8 cellular contexts compared by ENCODE assay signal in the genomic region with DNA sequence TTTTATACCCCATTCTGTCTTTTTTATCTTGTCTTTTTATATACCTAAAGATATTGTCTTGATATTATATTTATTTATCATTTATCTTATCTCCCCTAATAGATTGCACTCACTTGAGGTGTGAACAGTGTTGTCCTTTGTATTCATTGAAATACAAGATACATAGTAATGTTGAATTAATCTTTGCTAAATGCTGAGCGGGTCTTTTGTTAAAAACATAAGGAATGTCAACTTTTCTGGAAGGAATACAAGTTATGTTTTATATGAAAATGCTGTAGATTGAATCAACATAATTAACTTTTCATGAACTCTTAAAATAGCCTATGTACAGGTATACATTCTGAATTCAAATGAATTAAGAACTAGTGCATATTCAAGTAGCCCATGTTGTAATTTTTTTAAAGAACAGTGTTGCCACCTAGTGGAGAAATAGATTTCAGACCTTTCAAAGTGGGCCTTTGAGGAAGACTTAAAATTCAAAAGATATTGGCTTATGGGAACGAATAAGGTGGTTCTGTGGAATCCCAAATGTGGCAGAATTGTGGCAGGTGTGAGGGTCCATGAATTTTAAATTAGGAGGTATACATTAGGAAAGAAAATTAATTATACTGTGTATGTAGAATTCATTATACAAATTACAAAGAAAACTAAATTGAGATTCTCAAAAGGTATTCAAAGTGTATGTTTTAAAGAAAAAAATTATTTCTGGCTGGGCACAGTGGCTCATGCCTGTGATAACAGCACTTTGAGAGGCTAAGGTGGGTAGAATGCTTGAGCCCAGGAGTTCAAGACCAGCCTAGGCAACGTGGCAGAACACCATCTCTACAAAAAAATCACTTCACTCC. TPM values are rescaled to one million over a fixed set of nuclear protein-coding genes. Genes with fewer than 3 reads are reported as not detected.
A peak's percentile ranks its signal among the peaks of the same experiment; 100 is the strongest.
DNase-seq lines count a peak whose midpoint lies in the region; ATAC-seq, FAIRE-seq and TF ChIP-seq lines count a peak whose summit lies in the region.

No MANE protein-coding gene starts in this region.

- H3K9me1 ChIP-seq in keratinocyte (ENCODE audit: control insufficient read depth, extremely low read depth, insufficient read depth, low read length) = no peaks in the 10 kb centered on the region

- ATAC-seq in upper lobe of left lung (ENCODE audit: low FRiP score in 2 of 2) (peak in 1 of 2 donors; percentile 41), GM18867 (IDR thresholded peaks at IDR 0.05; ENCODE audit: unreplicated experiment) (no peak)

- H3K27ac ChIP-seq in astrocyte (ENCODE audit: low read depth, low read length) (no peak overlapping the region), keratinocyte (ENCODE audit: control insufficient read depth, insufficient read depth, low read length) (no peak overlapping the region), upper lobe of left lung (no peak overlapping the region)

- TF ChIP-seq CTCF in GM20000 (IDR thresholded peaks at IDR 0.05; ENCODE audit: extremely low read depth, missing control alignments) (peak; percentile 32), astrocyte (IDR thresholded peaks at IDR 0.05; ENCODE audit: insufficient read depth, low read depth, low read length) (peak; percentile 77), keratinocyte (optimal IDR thresholded peaks at IDR 0.05 in 1 of 3, IDR thresholded peaks at IDR 0.05 in 1 of 3, conservative IDR thresholded peaks at IDR 0.05 in 1 of 3; ENCODE audit: extremely low read depth in 1 of 3, insufficient read depth in 2 of 3, low read length in 3 of 3) (peak in 2 of 3 experiments; percentile 29 to 51), upper lobe of left lung (IDR thresholded peaks at IDR 0.05) (peak; percentile 39 to 60 (median 56))

- no peaks in the 10 kb centered on the region for H3K36me3 Mint-ChIP-seq in astrocyte (ENCODE audit: low read depth, unreplicated experiment)

- H2AFZ ChIP-seq in astrocyte (ENCODE audit: low read depth, low read length) (no peak overlapping the region), keratinocyte (ENCODE audit: control insufficient read depth, low read length) (no peak overlapping the region)

- no peaks in the 10 kb centered on the region for H3K9me3 ChIP-seq in astrocyte (ENCODE audit: insufficient read depth, low read depth, low read length)
- H3K9me3 ChIP-seq in keratinocyte (ENCODE audit: control insufficient read depth, low read depth, low read length) = no peaks in the 10 kb centered on the region
- no peaks in the 10 kb centered on the region for H3K9me3 ChIP-seq in upper lobe of left lung

- H3K4me3 ChIP-seq in astrocyte (ENCODE audit: insufficient read depth, low read depth, low read length) = no peak overlapping the region
- H3K4me3 ChIP-seq in keratinocyte (ENCODE audit: control insufficient read depth in 2 of 3, extremely low read depth in 1 of 3, insufficient read depth in 2 of 3, low read depth in 1 of 3, low read length in 3 of 3) = no peak overlapping the region
- no peak overlapping the region for H3K4me3 ChIP-seq in upper lobe of left lung

- H3K27me3 Mint-ChIP-seq in astrocyte (ENCODE audit: low read depth, unreplicated experiment) = no peaks in the 10 kb centered on the region

- FAIRE-seq in astrocyte (lab: Jason Lieb, UNC) (no peak), keratinocyte (lab: Jason Lieb, UNC) (no peak)

- H3K79me2 ChIP-seq in astrocyte (ENCODE audit: insufficient read depth, low read length) (no peaks in the 10 kb centered on the region), keratinocyte (ENCODE audit: control insufficient read depth, insufficient read depth, low read length) (no peaks in the 10 kb centered on the region)

- H3K36me3 ChIP-seq in astrocyte (ENCODE audit: insufficient read depth, low read length) (no peaks in the 10 kb centered on the region), keratinocyte (ENCODE audit: control insufficient read depth in 2 of 2, extremely low read depth in 1 of 2, insufficient read depth in 2 of 2, low read length in 2 of 2) (no peaks in the 10 kb centered on the region), upper lobe of left lung (no peaks in the 10 kb centered on the region)

- H3K27me3 ChIP-seq in astrocyte (ENCODE audit: insufficient read depth, low read length) (no peaks in the 10 kb centered on the region), keratinocyte (ENCODE audit: control insufficient read depth, extremely low read depth, insufficient read depth, low read length) (no peaks in the 10 kb centered on the region), upper lobe of left lung (no peaks in the 10 kb centered on the region)

- DNase-seq in CD1c-positive myeloid dendritic cell (ENCODE audit: extremely low spot score) = peak; percentile 73
- DNase-seq in GM20000 (ENCODE audit: low spot score) = peak; percentile 50
- peak; percentile 24 to 66 for DNase-seq in NCI-H446 (lab: John Stamatoyannopoulos, UW)
- peak; percentile 32 for DNase-seq in astrocyte (ENCODE audit: low read depth)
- peak; percentile 33 for DNase-seq in keratinocyte (ENCODE audit: low read depth, low spot score)
- DNase-seq in upper lobe of left lung = no peak
- no peak for DNase-seq in NCI-H2196 (lab: John Stamatoyannopoulos, UW; ENCODE audit: unreplicated experiment)

- 66 to 68% methylated on average over 3 of the region's 3 CpGs for WGBS in upper lobe of left lung, 2 donors

- TF ChIP-seq POLR2A in upper lobe of left lung (IDR thresholded peaks at IDR 0.05) = no peak

- dilution Hi-C loops in keratinocyte (cut with MboI; ENCODE audit: extremely low pct_ligation_motif_present, low sequenced_read_pairs) = no loop called here

- no peak overlapping the region for H3K9ac ChIP-seq in astrocyte (ENCODE audit: low read length)
- no peak overlapping the region for H3K9ac ChIP-seq in keratinocyte (ENCODE audit: control insufficient read depth, extremely low read depth, insufficient read depth, low read length)

- no peak for TF ChIP-seq EP300 in upper lobe of left lung (IDR thresholded peaks at IDR 0.05)

- H3K4me1 Mint-ChIP-seq in astrocyte (ENCODE audit: low read depth, unreplicated experiment) = no peaks in the 10 kb centered on the region

- no peaks in the 10 kb centered on the region for H3K9me3 Mint-ChIP-seq in astrocyte (ENCODE audit: unreplicated experiment)

- H3K4me3 Mint-ChIP-seq in astrocyte (ENCODE audit: unreplicated experiment) = no peak overlapping the region

- H4K20me1 ChIP-seq in astrocyte (ENCODE audit: insufficient read depth, low read length) = no peaks in the 10 kb centered on the region
- H4K20me1 ChIP-seq in keratinocyte (ENCODE audit: control insufficient read depth, extremely low read depth, insufficient read depth, low read length) = no peaks in the 10 kb centered on the region

- no peaks in the 10 kb centered on the region for H3K4me1 ChIP-seq in astrocyte (ENCODE audit: insufficient read depth, low read length)
- no peaks in the 10 kb centered on the region for H3K4me1 ChIP-seq in keratinocyte (ENCODE audit: control insufficient read depth, extremely low read depth, insufficient read depth, low read length)
- H3K4me1 ChIP-seq in upper lobe of left lung = no peaks in the 10 kb centered on the region

- no peak overlapping the region for H3K27ac Mint-ChIP-seq in astrocyte (ENCODE audit: unreplicated experiment)

- H3K4me2 ChIP-seq in astrocyte (ENCODE audit: low read length) (no peak overlapping the region), keratinocyte (ENCODE audit: control insufficient read depth, extremely low read depth, insufficient read depth, low read depth, low read length) (no peak overlapping the region)

RNA-seq across cellular contexts. Expression of gene BBOF1, which starts 19.1 kb away (rescaled TPM):
- total RNA-seq in astrocyte (5.7 and 6.8 TPM in 2 replicates), upper lobe of left lung (10 to 100 TPM in 3 of 6 donors, 1 to 10 TPM in 3; 4.4 to 35.1 (median 10.0) TPM)
- polyA plus RNA-seq in keratinocyte = 1.9 to 3.0 TPM (median 2.7 TPM) in 3 replicates
- 3.2 TPM for polyA plus RNA-seq in keratinocyte (2011; ENCODE audit: low read depth)
- polyA plus RNA-seq in keratinocyte (2011; cell fraction: cytosol; rRNA removed) = 2.1 and 2.8 TPM in 2 replicates
- 3.2 and 3.6 TPM in 2 replicates for polyA plus RNA-seq in keratinocyte (2011; cell fraction: nucleus; rRNA removed)
- 1.3 and 3.4 TPM in 2 replicates for polyA plus RNA-seq in keratinocyte (2012; ENCODE audit: low replicate concordance)
- polyA minus RNA-seq in keratinocyte = 0.26 to 1.4 TPM in 2 of 3 replicates, not detected in the other
- 4.0 TPM for polyA minus RNA-seq in keratinocyte (2011; cell fraction: cytosol; rRNA and poly(A)+ RNA removed)
- polyA minus RNA-seq in keratinocyte (2011; cell fraction: nucleus; rRNA and poly(A)+ RNA removed) = 1.3 and 1.9 TPM in 2 replicates

RNA-seq across cellular contexts. Expression of gene ENTPD5, which starts 19.1 kb away (rescaled TPM):
- total RNA-seq in astrocyte (9.5 and 9.7 TPM in 2 replicates), upper lobe of left lung (10 to 100 TPM in 4 of 6 donors, 1 to 10 TPM in 2; 5.2 to 22.0 (median 12.9) TPM)
- 8.7 to 10.5 TPM (median 10.4 TPM) in 3 replicates for polyA plus RNA-seq in keratinocyte
- 4.4 TPM for polyA plus RNA-seq in keratinocyte (2011; ENCODE audit: low read depth)
- 8.7 and 14.3 TPM in 2 replicates for polyA plus RNA-seq in keratinocyte (2011; cell fraction: cytosol; rRNA removed)
- polyA plus RNA-seq in keratinocyte (2011; cell fraction: nucleus; rRNA removed) = 15.5 and 16.9 TPM in 2 replicates
- 6.0 and 7.9 TPM in 2 replicates for polyA plus RNA-seq in keratinocyte (2012; ENCODE audit: low replicate concordance)
- 5.6 to 13.6 TPM (median 8.6 TPM) in 3 replicates for polyA minus RNA-seq in keratinocyte
- polyA minus RNA-seq in keratinocyte (2011; cell fraction: cytosol; rRNA and poly(A)+ RNA removed) = 9.0 TPM
- 7.9 and 12.8 TPM in 2 replicates for polyA minus RNA-seq in keratinocyte (2011; cell fraction: nucleus; rRNA and poly(A)+ RNA removed)

RNA-seq across cellular contexts. Expression of gene ALDH6A1, which starts 46.0 kb away (rescaled TPM):
- 11.8 and 12.0 TPM in 2 replicates for total RNA-seq in astrocyte
- polyA plus RNA-seq in keratinocyte = 6.4 to 9.0 TPM (median 8.0 TPM) in 3 replicates
- 4.8 TPM for polyA plus RNA-seq in keratinocyte (2011; ENCODE audit: low read depth)
- 6.8 and 10.4 TPM in 2 replicates for polyA plus RNA-seq in keratinocyte (2011; cell fraction: cytosol; rRNA removed)
- 6.9 and 7.4 TPM in 2 replicates for polyA plus RNA-seq in keratinocyte (2011; cell fraction: nucleus; rRNA removed)
- 5.0 and 5.6 TPM in 2 replicates for polyA plus RNA-seq in keratinocyte (2012; ENCODE audit: low replicate concordance)
- 5.1 to 11.8 TPM (median 11.7 TPM) in 3 replicates for polyA minus RNA-seq in keratinocyte
- 7.9 TPM for polyA minus RNA-seq in keratinocyte (2011; cell fraction: cytosol; rRNA and poly(A)+ RNA removed)
- polyA minus RNA-seq in keratinocyte (2011; cell fraction: nucleus; rRNA and poly(A)+ RNA removed) = 2.4 and 5.2 TPM in 2 replicates
- total RNA-seq in upper lobe of left lung = 10 to 100 TPM; 10.4 to 48.0 (median 30.5) TPM

RNA-seq across cellular contexts. Expression of gene LIN52, which starts 46.5 kb away (rescaled TPM):
- total RNA-seq in astrocyte = 5.5 and 6.2 TPM in 2 replicates
- 4.9 to 6.8 TPM (median 5.7 TPM) in 3 replicates for polyA plus RNA-seq in keratinocyte
- 4.4 TPM for polyA plus RNA-seq in keratinocyte (2011; ENCODE audit: low read depth)
- 4.7 and 6.9 TPM in 2 replicates for polyA plus RNA-seq in keratinocyte (2011; cell fraction: cytosol; rRNA removed)
- 5.0 and 5.3 TPM in 2 replicates for polyA plus RNA-seq in keratinocyte (2011; cell fraction: nucleus; rRNA removed)
- 4.0 and 4.9 TPM in 2 replicates for polyA plus RNA-seq in keratinocyte (2012; ENCODE audit: low replicate concordance)
- 3.5 to 4.2 TPM (median 3.8 TPM) in 3 replicates for polyA minus RNA-seq in keratinocyte
- polyA minus RNA-seq in keratinocyte (2011; cell fraction: cytosol; rRNA and poly(A)+ RNA removed) = 4.0 TPM
- polyA minus RNA-seq in keratinocyte (2011; cell fraction: nucleus; rRNA and poly(A)+ RNA removed) = 2.2 and 5.3 TPM in 2 replicates
- 1 to 10 TPM; 5.8 to 9.7 (median 8.8) TPM for total RNA-seq in upper lobe of left lung

Comparison
In these comparisons a context has a peak if more than half of its experiments do, and no peak if none do; other contexts are left out.
1. DNase-seq: peak in CD1c-positive myeloid dendritic cell (single experiment), GM20000 (single experiment), NCI-H446 (2 of 2), astrocyte (single experiment) and keratinocyte (single experiment); none in upper lobe of left lung (0 of 2) and NCI-H2196 (single experiment).
2. Peak in every context shown above with its lines, with median percentiles within 50 percentile points of each other: CTCF ChIP-seq.